9 cellular contexts compared by ENCODE assay signal in the genomic region with DNA sequence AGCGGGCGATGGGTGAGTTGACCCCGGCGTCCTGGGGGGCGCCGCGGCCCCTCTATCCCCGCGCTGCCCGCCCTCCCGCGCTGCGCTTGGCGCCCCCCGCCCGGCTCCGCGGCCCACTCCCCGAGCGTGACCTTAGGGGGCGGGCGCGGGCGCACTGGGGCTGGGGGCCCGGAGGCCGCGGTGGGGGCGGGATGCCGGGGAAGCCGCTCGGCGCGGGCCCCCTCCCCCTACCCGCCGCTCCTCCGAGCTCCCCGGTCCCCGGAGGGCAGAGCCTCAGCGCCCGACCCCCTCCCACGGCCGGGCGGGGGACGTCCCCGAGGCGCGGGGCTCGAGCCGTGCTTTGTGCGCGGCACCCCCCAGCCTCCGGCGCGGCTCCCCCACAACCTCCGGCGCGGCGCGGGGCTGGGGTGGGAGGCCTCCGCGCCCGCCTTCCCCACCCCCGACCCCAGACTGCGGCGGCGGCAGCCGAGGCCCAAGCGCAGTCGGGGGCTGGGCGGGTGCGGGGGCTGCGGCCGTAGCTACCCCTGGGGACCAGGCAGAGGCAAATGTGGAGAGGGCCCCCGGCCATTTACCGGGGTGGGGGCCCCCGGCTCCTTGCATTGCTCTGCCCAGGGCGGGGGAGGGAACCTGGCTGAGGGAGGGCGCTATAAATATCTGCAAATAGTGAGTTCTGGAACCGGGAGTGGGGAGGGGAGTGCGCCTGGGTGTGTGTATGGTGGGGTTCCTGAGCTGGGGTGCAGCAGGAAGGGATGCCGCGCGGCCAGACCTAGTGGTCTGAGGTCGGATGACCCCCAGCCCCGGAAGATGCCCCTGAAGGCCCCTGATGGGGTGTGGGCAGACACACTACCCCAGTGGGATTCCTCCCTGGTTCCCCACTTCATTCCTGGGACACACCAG. TPM values are rescaled to one million over a fixed set of nuclear protein-coding genes. Genes with fewer than 3 reads are reported as not detected.
DNase-seq lines count a peak whose midpoint lies in the region; ATAC-seq, FAIRE-seq and TF ChIP-seq lines count a peak whose summit lies in the region.
"Had no signal": no experiment of that assay in that cellular context is flagged by ENCODE, and none has a peak within 500 bp of the region (broad histone marks: within the 10 kb centered on the region; RNA-seq: fewer than 3 reads in every experiment).

No MANE protein-coding gene starts in this region.

- H3K4me1 ChIP-seq in BLaER1 = peaks cover 43% of the 10 kb centered on the region
- H3K4me1 ChIP-seq in HUES6 (ENCODE audit: control insufficient read depth, insufficient read depth, low read length) = peaks cover 33% of the 10 kb centered on the region; the same call in 1 of the 2 replicates
- peaks cover 4% of the 10 kb centered on the region for H3K4me1 ChIP-seq in colonic mucosa

- H3K27me3 ChIP-seq in BLaER1 (peaks cover 7% of the 10 kb centered on the region; the same call in 1 of the 2 replicates), HUES6 (ENCODE audit: control insufficient read depth, insufficient read depth, low read length) (peaks cover 25% of the 10 kb centered on the region), colonic mucosa (peaks cover 18% of the 10 kb centered on the region)

- H3K27ac Mint-ChIP-seq in natural killer cell = no peak overlapping the region

- peaks cover 41 to 50% of the 10 kb centered on the region in 2 donors for H3K27me3 Mint-ChIP-seq in natural killer cell (ENCODE audit: low read depth in 2 of 2)

- peaks cover 11 to 16% of the 10 kb centered on the region in 2 donors for H3K4me1 Mint-ChIP-seq in natural killer cell

- no peak for DNase-seq in colonic mucosa
- DNase-seq in natural killer cell = no peak
- no peak for DNase-seq in HPDE6-E6E7 (ENCODE audit: extremely low spot score)
- no peak for DNase-seq in stimulated activated CD4-positive, alpha-beta T cell treated with anti-CD3 and anti-CD28 coated beads, Interleukin-15, amount 100 ng/mL, for 24 hours
- no peak for DNase-seq in NOMO-1 treated with DMSO at 0.1 percent for 48 hours (lab: John Stamatoyannopoulos, UW; ENCODE audit: unreplicated experiment)
- no peak for DNase-seq in GM19239 (ENCODE audit: insufficient read length, low spot score)
- DNase-seq: NCI-H2081 had no signal

- H3K9me3 Mint-ChIP-seq in natural killer cell = no peaks in the 10 kb centered on the region

- FAIRE-seq in GM19239 (lab: Jason Lieb, UNC) = no peak

- TF ChIP-seq CTCF in colonic mucosa (IDR thresholded peaks at IDR 0.05) (no peak), natural killer cell (IDR thresholded peaks at IDR 0.05) (no peak)

- peak overlapping the region; percentile 83 for H3K27ac ChIP-seq in BLaER1
- no peak overlapping the region for H3K27ac ChIP-seq in HUES6 (ENCODE audit: low read depth, low read length)
- no peak overlapping the region for H3K27ac ChIP-seq in colonic mucosa

- peak overlapping the region; percentile 76 for H3K4me3 ChIP-seq in BLaER1
- H3K4me3 ChIP-seq in HUES6 (ENCODE audit: low read depth, low read length) = peak overlapping the region; percentile 60
- H3K4me3 ChIP-seq in colonic mucosa = peak overlapping the region; percentile 27

- H3K9ac ChIP-seq in BLaER1 (peak overlapping the region; percentile 81), HUES6 (ENCODE audit: low read length) (peak overlapping the region; percentile 17), colonic mucosa (ENCODE audit: low read depth in 2 of 2, low read length in 2 of 2) (peak overlapping the region; percentile 12 to 43)

- peaks cover 6% of the 10 kb centered on the region for H3K36me3 Mint-ChIP-seq in natural killer cell

- intact Hi-C loops in colonic mucosa (cut with DNase I) = no loop called here
- intact Hi-C loops in natural killer cell (cut with micrococcal nuclease) = no loop called here

- ATAC-seq in natural killer cell = peak in 1 of 3 donors; percentile 15

- peak overlapping the region; percentile 71 for H3K4me3 Mint-ChIP-seq in natural killer cell

- no peaks in the 10 kb centered on the region for H4K20me1 ChIP-seq in BLaER1

- H3K9me3 ChIP-seq in BLaER1 = no peaks in the 10 kb centered on the region
- no peaks in the 10 kb centered on the region for H3K9me3 ChIP-seq in HUES6 (ENCODE audit: control insufficient read depth, insufficient read depth, low read depth, low read length)
- H3K9me3 ChIP-seq in colonic mucosa = no peaks in the 10 kb centered on the region

- peak overlapping the region; percentile 93 for H3K4me2 ChIP-seq in BLaER1

- H3K36me3 ChIP-seq in BLaER1 = no peaks in the 10 kb centered on the region
- no peaks in the 10 kb centered on the region for H3K36me3 ChIP-seq in HUES6 (ENCODE audit: control insufficient read depth, insufficient read depth, low read length)
- H3K36me3 ChIP-seq in colonic mucosa = no peaks in the 10 kb centered on the region

RNA-seq across cellular contexts. Expression of gene MGAT3, which starts 1.0 kb away (rescaled TPM):
- total RNA-seq in colonic mucosa = 10 to 100 TPM in 1 of 2 donors, 1 to 10 TPM in 1; 8.9 to 19.1 TPM
- total RNA-seq in natural killer cell = 10 to 100 TPM in 1 of 3 donors, under 1 TPM in 2; 0.09 to 13.7 (median 0.11) TPM

RNA-seq across cellular contexts. Expression of gene MIEF1, which starts 44.3 kb away (rescaled TPM):
- total RNA-seq in colonic mucosa (10 to 100 TPM; 28.6 to 36.6 TPM), natural killer cell (10 to 100 TPM; 16.1 to 27.6 (median 25.1) TPM)

RNA-seq across cellular contexts. Expression of gene TAB1, which starts 58.2 kb away (rescaled TPM):
- total RNA-seq in colonic mucosa (10 to 100 TPM; 16.1 to 31.3 TPM), natural killer cell (10 to 100 TPM; 24.3 to 30.4 (median 24.8) TPM)

Comparison
In these comparisons a context has a peak if more than half of its experiments do, and no peak if none do; other contexts are left out.
1. H3K9ac ChIP-seq: peak in every context shown above with its lines; median percentile 81 in BLaER1; 28 in colonic mucosa; 17 in HUES6.